In the genomic region with DNA sequence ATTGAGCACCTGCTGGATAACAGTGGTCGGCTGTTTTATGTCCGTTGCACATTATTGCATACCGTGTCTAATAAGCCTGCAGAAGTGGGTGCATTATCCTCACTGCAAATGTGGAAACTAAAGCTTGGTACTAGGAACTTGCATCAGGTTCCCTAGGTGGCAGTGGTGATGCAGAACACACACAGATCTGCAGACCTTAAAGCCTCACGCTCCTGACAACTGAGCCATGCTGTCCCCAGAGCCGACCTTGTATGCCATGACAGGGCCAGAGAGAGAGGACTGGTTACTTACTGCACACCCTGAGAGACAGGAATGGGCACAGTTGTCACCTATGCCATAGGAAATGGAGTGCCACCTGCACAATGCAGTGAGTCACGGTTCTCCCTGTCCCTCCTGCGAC, we compare ENCODE assay signal across 16 cellular contexts.
DNase-seq lines count a peak whose midpoint lies in the region; ATAC-seq, FAIRE-seq and TF ChIP-seq lines count a peak whose summit lies in the region.
"Had no signal": no experiment of that assay in that cellular context is flagged by ENCODE, and none has a peak within 500 bp of the region (broad histone marks: within the 10 kb centered on the region; RNA-seq: fewer than 3 reads in every experiment).

No MANE protein-coding gene starts in this region.

- TF ChIP-seq EP300 in A549 (IDR thresholded peaks at IDR 0.05), result no peak

- WGBS in A549 (ENCODE audit: missing lambda C conversion rate), result 31% methylated on average over 6 of the region's 7 CpGs
- WGBS in hepatocyte (ENCODE audit: low lambda C conversion rate, missing lambda C conversion rate), result 73% methylated on average over 7 of the region's 7 CpGs

- H3K4me1 ChIP-seq in A549 (no peaks in the 10 kb centered on the region), hepatocyte (ENCODE audit: insufficient read depth) (peaks cover 7% of the 10 kb centered on the region)

- no peaks in the 10 kb centered on the region for H4K20me1 ChIP-seq in hepatocyte (ENCODE audit: insufficient read depth, poor library complexity, severe bottlenecking)

- TF ChIP-seq CTCF in A549 (IDR thresholded peaks at IDR 0.05) (no peak), HFFc6 (IDR thresholded peaks at IDR 0.05) (peak; percentile 20), hepatocyte (IDR thresholded peaks at IDR 0.05; ENCODE audit: poor library complexity) (peak; percentile 4), GM13976 (IDR thresholded peaks at IDR 0.05; ENCODE audit: borderline replicate concordance, control extremely low read depth, extremely low read depth, insufficient read depth, missing control alignments) (no peak)

- no peak for TF ChIP-seq POLR2A in A549 (IDR thresholded peaks at IDR 0.05; ENCODE audit: low read length)

- H3K9me2 ChIP-seq in hepatocyte (replicated peaks; ENCODE audit: insufficient read depth), result no peaks in the 10 kb centered on the region

- peak in 1 of 2 experiments; percentile 50; a peak in 2 of 6 replicates for ATAC-seq in A549
- no peak for ATAC-seq in activated CD8-positive, alpha-beta memory T cell treated with anti-CD3 and anti-CD28 coated beads, Interleukin-2, amount 10 ng/mL, durations not matched to agents 7 days and 5 days

- POLR2A ChIA-PET in A549 (lab: Yijun Ruan, JAX), result no interaction called here

- no peak overlapping the region for H3K4me3 ChIP-seq in A549
- H3K4me3 ChIP-seq in hepatocyte, result no peak overlapping the region
- H3K4me3 ChIP-seq: GM23248, tibial artery had no signal

- H3K36me3 ChIP-seq in hepatocyte (replicated peaks; ENCODE audit: insufficient read depth, low read depth), result no peaks in the 10 kb centered on the region
- H3K36me3 ChIP-seq: neutrophil, tibial artery had no signal

- in situ Hi-C loops in GM13976 (cut with MboI; ENCODE audit: low sequenced_read_pairs, unreplicated experiment), result no loop called here

- DNase-seq in A549 (ENCODE audit: low read depth in 1 of 2, low spot score in 1 of 2), result peak in 1 of 2 experiments; percentile 9
- DNase-seq in HFFc6, result no peak
- peak; percentile 37 for DNase-seq in SW480 (ENCODE audit: low spot score)
- DNase-seq in hepatocyte (ENCODE audit: low spot score), result no peak
- no peak for DNase-seq in posterior vena cava (ENCODE audit: low spot score)
- no peak for DNase-seq in NCI-H446 (lab: John Stamatoyannopoulos, UW)
- no peak for DNase-seq in activated CD8-positive, alpha-beta memory T cell treated with anti-CD3 and anti-CD28 coated beads, Interleukin-2, amount 10 ng/mL, durations not matched to agents 7 days and 5 days
- DNase-seq in GM13976 (ENCODE audit: low spot score), result no peak
- DNase-seq: activated CD4-positive, CD25-positive, alpha-beta regulatory T cell; activated CD8-positive, alpha-beta memory T cell treated with anti-CD3 and anti-CD28 coated beads, Interleukin-2, amount 50 U/mL, for 48 hours; activated naive CD4-positive, alpha-beta T cell treated with Interleukin-2 at 50 U/mL for 16 hours; effector memory CD4-positive, alpha-beta T cell; GM23248; NCI-H526; tibial artery had no signal

- CTCF ChIA-PET in A549 (lab: Yijun Ruan, JAX), result interaction anchor here (0.9 to 1.7 kb wide), 3 partner anchors 11 to 86 kb away, joined by 3 to 4 read pairs (median 4); no protein-coding TSS in a partner anchor
- CTCF ChIA-PET in activated CD8-positive, alpha-beta memory T cell treated with anti-CD3 and anti-CD28 coated beads, Interleukin-2, amount 10 ng/mL, durations not matched to agents 7 days and 5 days (lab: Charles Lee), result interaction anchor here (1.2 kb wide), 1 partner anchor 229 kb away, joined by 5 read pairs; no protein-coding TSS in a partner anchor

- intact Hi-C loops in posterior vena cava (cut with DNase I), result no loop called here

- no peak overlapping the region for H3K4me3 Mint-ChIP-seq in HFFc6
- H3K4me3 Mint-ChIP-seq in activated CD8-positive, alpha-beta memory T cell treated with anti-CD3 and anti-CD28 coated beads, Interleukin-2, amount 10 ng/mL, durations not matched to agents 7 days and 5 days, result no peak overlapping the region

- H3K27ac ChIP-seq in A549 (no peak overlapping the region), hepatocyte (no peak overlapping the region)
- H3K27ac ChIP-seq: GM23248, neutrophil, tibial artery had no signal

- H3K9me3 ChIP-seq in A549 (no peaks in the 10 kb centered on the region), hepatocyte (ENCODE audit: low read depth) (no peaks in the 10 kb centered on the region)
- H3K9me3 ChIP-seq: neutrophil, tibial artery had no signal

- no peak overlapping the region for H3K27ac Mint-ChIP-seq in HFFc6
- H3K27ac Mint-ChIP-seq in activated CD8-positive, alpha-beta memory T cell treated with anti-CD3 and anti-CD28 coated beads, Interleukin-2, amount 10 ng/mL, durations not matched to agents 7 days and 5 days, result no peak overlapping the region

- TF ChIP-seq RAD21 in A549 (conservative IDR thresholded peaks at IDR 0.05 in 1 of 2, IDR thresholded peaks at IDR 0.05 in 1 of 2), result peak in 1 of 2 experiments; percentile 13; a peak in 2 of 5 replicates

- H2AFZ ChIP-seq in hepatocyte, result no peak overlapping the region
- H2AFZ ChIP-seq: GM23248 had no signal

- no peaks in the 10 kb centered on the region for H3K79me2 ChIP-seq in hepatocyte

- H3K4me1 Mint-ChIP-seq in HFFc6 (ENCODE audit: low read depth), result peaks cover 11% of the 10 kb centered on the region
- H3K4me1 Mint-ChIP-seq in activated CD8-positive, alpha-beta memory T cell treated with anti-CD3 and anti-CD28 coated beads, Interleukin-2, amount 10 ng/mL, durations not matched to agents 7 days and 5 days, result no peaks in the 10 kb centered on the region

- H3K9me3 Mint-ChIP-seq in HFFc6, result no peaks in the 10 kb centered on the region
- H3K9me3 Mint-ChIP-seq in activated CD8-positive, alpha-beta memory T cell treated with anti-CD3 and anti-CD28 coated beads, Interleukin-2, amount 10 ng/mL, durations not matched to agents 7 days and 5 days (ENCODE audit: low read depth), result no peaks in the 10 kb centered on the region

- peaks cover 37% of the 10 kb centered on the region for H3K27me3 Mint-ChIP-seq in HFFc6 (ENCODE audit: insufficient read depth)
- H3K27me3 Mint-ChIP-seq in activated CD8-positive, alpha-beta memory T cell treated with anti-CD3 and anti-CD28 coated beads, Interleukin-2, amount 10 ng/mL, durations not matched to agents 7 days and 5 days, result peaks cover 3% of the 10 kb centered on the region

- H3K27me3 ChIP-seq in hepatocyte, result no peaks in the 10 kb centered on the region
- H3K27me3 ChIP-seq: neutrophil, tibial artery had no signal

- FAIRE-seq in A549 (lab: Jason Lieb, UNC), result no peak

- H3K4me2 ChIP-seq in A549 (no peak overlapping the region), hepatocyte (no peak overlapping the region)

- H3K36me3 Mint-ChIP-seq in HFFc6 (ENCODE audit: low read depth), result no peaks in the 10 kb centered on the region
- no peaks in the 10 kb centered on the region for H3K36me3 Mint-ChIP-seq in activated CD8-positive, alpha-beta memory T cell treated with anti-CD3 and anti-CD28 coated beads, Interleukin-2, amount 10 ng/mL, durations not matched to agents 7 days and 5 days

TF ChIP-seq in A549, 52 proteins besides CTCF, POLR2A, EP300 and RAD21:
- TF ChIP-seq FOSL2 (IDR thresholded peaks at IDR 0.05) (no peak), FOSL2 (CRISPR knock-in tag; IDR thresholded peaks at IDR 0.05) (no peak), SMC3 (IDR thresholded peaks at IDR 0.05) (0 out of 3 replicates have a peak, but pooled peaks have one; percentile 7)
TF ChIP-seq in A549: peak in this region for 1.

Comparison
In these comparisons a context has a peak if more than half of its experiments do, and no peak if none do; other contexts are left out.
1. CTCF ChIP-seq: peak in HFFc6 (single experiment) and hepatocyte (single experiment); none in A549 (single experiment) and GM13976 (single experiment).